1 cellular context compared by ENCODE assay signal in the genomic region with DNA sequence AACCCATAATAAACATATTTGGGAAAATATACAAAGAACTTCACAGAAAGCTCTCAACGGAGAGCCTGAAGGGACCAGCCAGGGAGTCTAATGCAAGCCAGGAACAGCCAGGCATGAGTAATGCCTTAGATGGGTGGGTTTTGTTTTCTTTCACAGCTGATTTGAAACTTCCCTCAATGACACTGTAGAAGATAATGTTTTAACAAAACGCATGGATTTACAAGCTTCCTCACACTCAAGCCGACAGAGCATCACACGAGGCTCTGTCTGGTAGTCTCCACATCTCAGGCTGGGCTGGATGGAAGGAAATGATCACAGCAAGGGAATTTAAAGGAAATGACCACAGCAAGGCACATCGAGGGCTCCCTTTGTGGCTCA.
TF ChIP-seq lines count a peak whose summit lies in the region.

No MANE protein-coding gene starts in this region.

TF ChIP-seq in K562, 482 proteins besides CTCF, POLR2A, EP300 and RAD21 (continued from another document):
- TF ChIP-seq, protein P1, sequence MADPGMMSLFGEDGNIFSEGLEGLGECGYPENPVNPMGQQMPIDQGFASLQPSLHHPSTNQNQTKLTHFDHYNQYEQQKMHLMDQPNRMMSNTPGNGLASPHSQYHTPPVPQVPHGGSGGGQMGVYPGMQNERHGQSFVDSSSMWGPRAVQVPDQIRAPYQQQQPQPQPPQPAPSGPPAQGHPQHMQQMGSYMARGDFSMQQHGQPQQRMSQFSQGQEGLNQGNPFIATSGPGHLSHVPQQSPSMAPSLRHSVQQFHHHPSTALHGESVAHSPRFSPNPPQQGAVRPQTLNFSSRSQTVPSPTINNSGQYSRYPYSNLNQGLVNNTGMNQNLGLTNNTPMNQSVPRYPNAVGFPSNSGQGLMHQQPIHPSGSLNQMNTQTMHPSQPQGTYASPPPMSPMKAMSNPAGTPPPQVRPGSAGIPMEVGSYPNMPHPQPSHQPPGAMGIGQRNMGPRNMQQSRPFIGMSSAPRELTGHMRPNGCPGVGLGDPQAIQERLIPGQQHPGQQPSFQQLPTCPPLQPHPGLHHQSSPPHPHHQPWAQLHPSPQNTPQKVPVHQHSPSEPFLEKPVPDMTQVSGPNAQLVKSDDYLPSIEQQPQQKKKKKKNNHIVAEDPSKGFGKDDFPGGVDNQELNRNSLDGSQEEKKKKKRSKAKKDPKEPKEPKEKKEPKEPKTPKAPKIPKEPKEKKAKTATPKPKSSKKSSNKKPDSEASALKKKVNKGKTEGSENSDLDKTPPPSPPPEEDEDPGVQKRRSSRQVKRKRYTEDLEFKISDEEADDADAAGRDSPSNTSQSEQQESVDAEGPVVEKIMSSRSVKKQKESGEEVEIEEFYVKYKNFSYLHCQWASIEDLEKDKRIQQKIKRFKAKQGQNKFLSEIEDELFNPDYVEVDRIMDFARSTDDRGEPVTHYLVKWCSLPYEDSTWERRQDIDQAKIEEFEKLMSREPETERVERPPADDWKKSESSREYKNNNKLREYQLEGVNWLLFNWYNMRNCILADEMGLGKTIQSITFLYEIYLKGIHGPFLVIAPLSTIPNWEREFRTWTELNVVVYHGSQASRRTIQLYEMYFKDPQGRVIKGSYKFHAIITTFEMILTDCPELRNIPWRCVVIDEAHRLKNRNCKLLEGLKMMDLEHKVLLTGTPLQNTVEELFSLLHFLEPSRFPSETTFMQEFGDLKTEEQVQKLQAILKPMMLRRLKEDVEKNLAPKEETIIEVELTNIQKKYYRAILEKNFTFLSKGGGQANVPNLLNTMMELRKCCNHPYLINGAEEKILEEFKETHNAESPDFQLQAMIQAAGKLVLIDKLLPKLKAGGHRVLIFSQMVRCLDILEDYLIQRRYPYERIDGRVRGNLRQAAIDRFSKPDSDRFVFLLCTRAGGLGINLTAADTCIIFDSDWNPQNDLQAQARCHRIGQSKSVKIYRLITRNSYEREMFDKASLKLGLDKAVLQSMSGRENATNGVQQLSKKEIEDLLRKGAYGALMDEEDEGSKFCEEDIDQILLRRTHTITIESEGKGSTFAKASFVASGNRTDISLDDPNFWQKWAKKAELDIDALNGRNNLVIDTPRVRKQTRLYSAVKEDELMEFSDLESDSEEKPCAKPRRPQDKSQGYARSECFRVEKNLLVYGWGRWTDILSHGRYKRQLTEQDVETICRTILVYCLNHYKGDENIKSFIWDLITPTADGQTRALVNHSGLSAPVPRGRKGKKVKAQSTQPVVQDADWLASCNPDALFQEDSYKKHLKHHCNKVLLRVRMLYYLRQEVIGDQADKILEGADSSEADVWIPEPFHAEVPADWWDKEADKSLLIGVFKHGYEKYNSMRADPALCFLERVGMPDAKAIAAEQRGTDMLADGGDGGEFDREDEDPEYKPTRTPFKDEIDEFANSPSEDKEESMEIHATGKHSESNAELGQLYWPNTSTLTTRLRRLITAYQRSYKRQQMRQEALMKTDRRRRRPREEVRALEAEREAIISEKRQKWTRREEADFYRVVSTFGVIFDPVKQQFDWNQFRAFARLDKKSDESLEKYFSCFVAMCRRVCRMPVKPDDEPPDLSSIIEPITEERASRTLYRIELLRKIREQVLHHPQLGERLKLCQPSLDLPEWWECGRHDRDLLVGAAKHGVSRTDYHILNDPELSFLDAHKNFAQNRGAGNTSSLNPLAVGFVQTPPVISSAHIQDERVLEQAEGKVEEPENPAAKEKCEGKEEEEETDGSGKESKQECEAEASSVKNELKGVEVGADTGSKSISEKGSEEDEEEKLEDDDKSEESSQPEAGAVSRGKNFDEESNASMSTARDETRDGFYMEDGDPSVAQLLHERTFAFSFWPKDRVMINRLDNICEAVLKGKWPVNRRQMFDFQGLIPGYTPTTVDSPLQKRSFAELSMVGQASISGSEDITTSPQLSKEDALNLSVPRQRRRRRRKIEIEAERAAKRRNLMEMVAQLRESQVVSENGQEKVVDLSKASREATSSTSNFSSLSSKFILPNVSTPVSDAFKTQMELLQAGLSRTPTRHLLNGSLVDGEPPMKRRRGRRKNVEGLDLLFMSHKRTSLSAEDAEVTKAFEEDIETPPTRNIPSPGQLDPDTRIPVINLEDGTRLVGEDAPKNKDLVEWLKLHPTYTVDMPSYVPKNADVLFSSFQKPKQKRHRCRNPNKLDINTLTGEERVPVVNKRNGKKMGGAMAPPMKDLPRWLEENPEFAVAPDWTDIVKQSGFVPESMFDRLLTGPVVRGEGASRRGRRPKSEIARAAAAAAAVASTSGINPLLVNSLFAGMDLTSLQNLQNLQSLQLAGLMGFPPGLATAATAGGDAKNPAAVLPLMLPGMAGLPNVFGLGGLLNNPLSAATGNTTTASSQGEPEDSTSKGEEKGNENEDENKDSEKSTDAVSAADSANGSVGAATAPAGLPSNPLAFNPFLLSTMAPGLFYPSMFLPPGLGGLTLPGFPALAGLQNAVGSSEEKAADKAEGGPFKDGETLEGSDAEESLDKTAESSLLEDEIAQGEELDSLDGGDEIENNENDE (IDR thresholded peaks at IDR 0.05; ENCODE audit: low read depth, low read length) = no peak
- no peak for TF ChIP-seq ZNF584 (CRISPR knock-in tag; IDR thresholded peaks at IDR 0.05; ENCODE audit: low read depth)
